11 cellular contexts compared by ENCODE assay signal in the genomic region with DNA sequence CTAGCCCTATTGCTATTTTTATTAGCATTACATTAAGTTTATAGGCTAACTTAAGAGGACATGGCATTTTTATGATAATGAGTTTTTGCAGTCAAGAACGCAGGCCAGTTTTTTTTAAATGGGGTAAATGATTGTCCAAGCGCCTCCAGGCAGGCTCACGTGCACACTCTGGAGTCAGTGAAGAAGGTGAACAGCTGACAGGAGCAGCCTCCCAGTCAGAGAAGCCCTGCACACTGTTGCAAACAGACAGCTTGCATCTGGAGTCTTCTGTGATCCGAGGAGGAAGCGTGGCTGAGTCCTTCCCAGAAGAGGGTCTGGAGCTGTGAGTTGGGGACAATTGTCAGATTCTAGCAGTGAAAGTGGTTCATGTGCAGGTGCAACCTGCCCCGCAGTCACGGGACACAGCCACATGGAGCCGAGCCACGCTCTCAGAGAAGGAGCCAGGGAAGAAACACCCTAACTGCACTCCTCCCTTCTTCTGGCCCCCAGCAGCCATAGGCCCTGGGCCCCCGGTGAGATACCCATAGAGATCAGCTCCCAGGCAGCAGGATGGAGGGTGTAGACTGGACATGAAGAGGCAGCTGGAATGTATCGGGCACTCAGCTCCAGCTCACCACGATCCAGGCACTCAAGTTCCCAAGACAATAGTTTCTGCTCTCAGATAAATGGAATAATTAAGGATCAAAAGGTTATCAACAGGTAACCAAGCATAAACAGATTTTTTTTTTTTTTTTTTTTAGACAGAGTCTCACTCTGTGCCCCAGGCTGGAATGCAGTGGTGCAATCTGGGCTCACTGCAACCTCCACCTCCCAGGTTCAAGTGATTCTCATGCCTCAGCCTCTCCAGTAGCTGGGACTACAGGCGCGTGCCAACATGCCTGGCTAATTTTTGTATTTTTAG. TPM values are rescaled to one million over a fixed set of nuclear protein-coding genes. Genes with fewer than 3 reads are reported as not detected.
DNase-seq lines count a peak whose midpoint lies in the region; ATAC-seq and TF ChIP-seq lines count a peak whose summit lies in the region.
"Had no signal": no experiment of that assay in that cellular context is flagged by ENCODE, and none has a peak within 500 bp of the region (broad histone marks: within the 10 kb centered on the region; RNA-seq: fewer than 3 reads in every experiment).

No MANE protein-coding gene starts in this region.

- DNase-seq in cardiac muscle cell (ENCODE audit: low read depth in 1 of 2, low spot score in 1 of 2) (no peak), cardiac septum (ENCODE audit: low spot score) (no peak), endodermal cell (no peak), vagina (ENCODE audit: extremely low spot score in 2 of 2) (no peak), iPS-NIHi7 (ENCODE audit: extremely low spot score) (no peak)
- DNase-seq: left cardiac atrium, NCI-H2029 treated with DMSO at 0.1 percent for 48 hours, SW 1271 had no signal

- H3K36me3 Mint-ChIP-seq in endodermal cell (ENCODE audit: low read depth), result peaks cover 5% of the 10 kb centered on the region

- H3K27ac Mint-ChIP-seq in endodermal cell, result peak overlapping the region; percentile 68

- no peak for TF ChIP-seq CTCF in cardiac muscle cell (IDR thresholded peaks at IDR 0.05; ENCODE audit: low read depth, low read length)
- no peak for TF ChIP-seq CTCF in endodermal cell (conservative IDR thresholded peaks at IDR 0.05)
- no peak for TF ChIP-seq CTCF in vagina (IDR thresholded peaks at IDR 0.05)

- no peaks in the 10 kb centered on the region for H3K9me3 ChIP-seq in cardiac muscle cell (ENCODE audit: low read depth)
- H3K9me3 ChIP-seq in endodermal cell (ENCODE audit: control insufficient read depth, low read length), result no peaks in the 10 kb centered on the region
- no peaks in the 10 kb centered on the region for H3K9me3 ChIP-seq in mucosa of rectum (ENCODE audit: control insufficient read depth in 2 of 2, low read length in 2 of 2)
- H3K9me3 ChIP-seq in vagina, result no peaks in the 10 kb centered on the region

- H3K4me1 Mint-ChIP-seq in endodermal cell, result peaks cover 24% of the 10 kb centered on the region

- intact Hi-C loops in cardiac septum (cut with DNase I) (no loop called here), vagina (cut with DNase I) (no loop called here)

- H3K9me3 Mint-ChIP-seq in endodermal cell, result no peaks in the 10 kb centered on the region

- H3K27me3 ChIP-seq in cardiac muscle cell (no peaks in the 10 kb centered on the region), endodermal cell (ENCODE audit: control insufficient read depth, insufficient read depth, low read length, poor library complexity, severe bottlenecking) (no peaks in the 10 kb centered on the region), mucosa of rectum (ENCODE audit: control insufficient read depth in 2 of 2, insufficient read depth in 2 of 2, low read length in 2 of 2) (no peaks in the 10 kb centered on the region), vagina (no peaks in the 10 kb centered on the region)

- H3K4me1 ChIP-seq in cardiac muscle cell (ENCODE audit: low read depth) (peaks cover 12% of the 10 kb centered on the region), endodermal cell (ENCODE audit: control insufficient read depth, insufficient read depth, low read length) (peaks cover 10% of the 10 kb centered on the region), mucosa of rectum (ENCODE audit: control insufficient read depth in 2 of 2, insufficient read depth in 2 of 2, low read length in 2 of 2) (peaks cover 29 to 47% of the 10 kb centered on the region in 2 donors), vagina (peaks cover 58% of the 10 kb centered on the region)

- TF ChIP-seq POLR2A in vagina (IDR thresholded peaks at IDR 0.05) (no peak), GM18505 (IDR thresholded peaks at IDR 0.05; ENCODE audit: borderline replicate concordance, extremely low read depth, insufficient read depth, insufficient read length) (no peak)

- H3K4me3 ChIP-seq in cardiac muscle cell (no peak overlapping the region), endodermal cell (ENCODE audit: low read length) (no peak overlapping the region), mucosa of rectum (ENCODE audit: low read length in 2 of 2) (peak overlapping the region in 1 of 2 donors; percentile 2), vagina (no peak overlapping the region)

- H3K4me3 Mint-ChIP-seq in endodermal cell, result no peak overlapping the region

- H3K27ac ChIP-seq in cardiac muscle cell (peak overlapping the region; percentile 20), endodermal cell (ENCODE audit: low read depth, low read length) (no peak overlapping the region), mucosa of rectum (ENCODE audit: low read depth in 2 of 2, low read length in 2 of 2) (peak overlapping the region; percentile 87 to 95), vagina (peak overlapping the region; percentile 77)

- WGBS in endodermal cell (ENCODE audit: insufficient coverage in 1 of 2, insufficient read length in 1 of 2), 2 experiments, result 95% methylated on average over 4 to 14 of the region's 14 CpGs

- H3K36me3 ChIP-seq in cardiac muscle cell (no peaks in the 10 kb centered on the region), endodermal cell (ENCODE audit: control insufficient read depth, insufficient read depth, low read length) (peaks cover 19% of the 10 kb centered on the region), mucosa of rectum (ENCODE audit: control insufficient read depth in 2 of 2, insufficient read depth in 2 of 2, low read length in 2 of 2) (peaks cover 9 to 11% of the 10 kb centered on the region in 2 donors), vagina (peaks cover 0 to 15% of the 10 kb centered on the region in 2 donors)

- H3K27me3 Mint-ChIP-seq in endodermal cell (ENCODE audit: insufficient read depth), result peaks cover 2% of the 10 kb centered on the region

- H3K9ac ChIP-seq in endodermal cell (ENCODE audit: extremely low read depth, low read length, poor library complexity, severe bottlenecking) (no peak overlapping the region), mucosa of rectum (ENCODE audit: low read depth in 1 of 2, low read length in 2 of 2) (peak overlapping the region; percentile 1 to 65)

- no peak for ATAC-seq in HG03432 (IDR thresholded peaks at IDR 0.05; ENCODE audit: unreplicated experiment)
- no peak for ATAC-seq in GM18505 (IDR thresholded peaks at IDR 0.05; ENCODE audit: unreplicated experiment)

RNA-seq across cellular contexts. Expression of gene CAPN2, which starts 26.4 kb away (rescaled TPM):
- 70.6 and 110 TPM in 2 replicates for total RNA-seq in cardiac muscle cell
- 65.5 and 98.5 TPM in 2 replicates for polyA plus RNA-seq in cardiac muscle cell
- total RNA-seq in cardiac septum, result 80.0 TPM
- total RNA-seq in endodermal cell, result 10 to 100 TPM; 49.2 to 49.7 TPM
- polyA plus RNA-seq in endodermal cell (2013, experiment 1 of 2), result 71.5 TPM
- 75.9 TPM for polyA plus RNA-seq in endodermal cell (2013, experiment 2 of 2)
- 208 TPM for total RNA-seq in vagina
